In genomic region chr3:196327405-196327804, GRCh38 we compare ENCODE assay signal across 17 cellular contexts. TPM values are rescaled to one million over a fixed set of nuclear protein-coding genes. Genes with fewer than 3 reads are reported as not detected.
"Had no signal": no experiment of that assay in that cellular context is flagged by ENCODE, and none has a peak within 500 bp of the region (broad histone marks: within the 10 kb centered on the region; RNA-seq: fewer than 3 reads in every experiment).

No MANE protein-coding gene starts in this region.

- H3K9me3 ChIP-seq: body of pancreas, lower lobe of right lung, mucosa of descending colon, suprapubic skin had no signal

- H3K27ac ChIP-seq: body of pancreas, lower lobe of right lung, suprapubic skin had no signal

- H3K27me3 ChIP-seq: body of pancreas had no signal

- H3K4me3 Mint-ChIP-seq: activated B cell treated with CpG ODN at 0.5 μM for 24 hours; activated CD4-positive, alpha-beta T cell treated with anti-CD3 and anti-CD28 coated beads, Interleukin-2, amount 10 ng/mL, durations not matched to agents 24 days and 14 days; central memory CD8-positive, alpha-beta T cell; natural killer cell treated with Interleukin-12 subunit alpha and Interleukin-12 subunit beta and Interleukin-15 and Interleukin-18, amount 100 ng/mL, for 72 hours; T-helper 1 cell treated with Interleukin-12 subunit alpha and Interleukin-12 subunit beta and Interleukin-4 antibody, amounts not matched to agents 30 μg/mL and 1 μg/mL, for 36 hours; type B pancreatic cell had no signal

- H3K27ac Mint-ChIP-seq: activated B cell treated with CpG ODN at 0.5 μM for 24 hours; activated CD4-positive, alpha-beta T cell treated with anti-CD3 and anti-CD28 coated beads, Interleukin-2, amount 10 ng/mL, durations not matched to agents 24 days and 14 days; T-helper 1 cell treated with Interleukin-12 subunit alpha and Interleukin-12 subunit beta and Interleukin-4 antibody, amounts not matched to agents 30 μg/mL and 1 μg/mL, for 36 hours; type B pancreatic cell had no signal

- H3K4me3 ChIP-seq: body of pancreas, lower lobe of right lung, mucosa of descending colon, suprapubic skin had no signal

- ATAC-seq: body of pancreas, left cardiac atrium, lower lobe of right lung, mucosa of descending colon had no signal

- H3K9me3 Mint-ChIP-seq: activated B cell treated with CpG ODN at 0.5 μM for 24 hours; activated CD4-positive, alpha-beta T cell treated with anti-CD3 and anti-CD28 coated beads, Interleukin-2, amount 10 ng/mL, durations not matched to agents 24 days and 14 days; central memory CD8-positive, alpha-beta T cell; natural killer cell treated with Interleukin-12 subunit alpha and Interleukin-12 subunit beta and Interleukin-15 and Interleukin-18, amount 100 ng/mL, for 72 hours; T-helper 1 cell treated with Interleukin-12 subunit alpha and Interleukin-12 subunit beta and Interleukin-4 antibody, amounts not matched to agents 30 μg/mL and 1 μg/mL, for 36 hours; type B pancreatic cell had no signal

- H3K36me3 ChIP-seq: lower lobe of right lung, suprapubic skin had no signal

- DNase-seq: activated B cell treated with CpG ODN at 0.5 μM for 24 hours; activated CD4-positive, alpha-beta T cell treated with anti-CD3 and anti-CD28 coated beads, Interleukin-2, amount 10 ng/mL, durations not matched to agents 24 days and 14 days; activated naive CD4-positive, alpha-beta T cell treated with anti-CD3 and anti-CD28 coated beads, Interleukin-2, amount 50 U/mL, for 16 hours; body of pancreas; erythroblast; hypothalamus; left cardiac atrium; lower lobe of right lung; mucosa of descending colon; stimulated activated CD4-positive, alpha-beta T cell treated with anti-CD3 and anti-CD28 coated beads, Interleukin-2, amount 100 ng/mL, for 48 hours; stimulated activated naive CD4-positive, alpha-beta T cell treated with Interleukin-2 at 50 U/mL for 16 hours had no signal

- H3K27me3 Mint-ChIP-seq: activated B cell treated with CpG ODN at 0.5 μM for 24 hours; central memory CD8-positive, alpha-beta T cell; natural killer cell treated with Interleukin-12 subunit alpha and Interleukin-12 subunit beta and Interleukin-15 and Interleukin-18, amount 100 ng/mL, for 72 hours had no signal

- H3K4me1 ChIP-seq: body of pancreas, lower lobe of right lung, suprapubic skin had no signal

- H3K4me1 Mint-ChIP-seq: activated B cell treated with CpG ODN at 0.5 μM for 24 hours; activated CD4-positive, alpha-beta T cell treated with anti-CD3 and anti-CD28 coated beads, Interleukin-2, amount 10 ng/mL, durations not matched to agents 24 days and 14 days; central memory CD8-positive, alpha-beta T cell had no signal

- H3K36me3 Mint-ChIP-seq: natural killer cell treated with Interleukin-12 subunit alpha and Interleukin-12 subunit beta and Interleukin-15 and Interleukin-18, amount 100 ng/mL, for 72 hours; type B pancreatic cell had no signal

RNA-seq across cellular contexts. Expression of gene TM4SF19, which starts 10.8 kb away (rescaled TPM):
- total RNA-seq: activated B cell treated with CpG ODN at 0.5 μM for 24 hours; activated CD4-positive, alpha-beta T cell treated with anti-CD3 and anti-CD28 coated beads, Interleukin-2, amount 10 ng/mL, durations not matched to agents 24 days and 14 days; body of pancreas; left cardiac atrium; mucosa of descending colon; osteocyte had no signal
